8 cellular contexts compared by ENCODE assay signal in the genomic region with DNA sequence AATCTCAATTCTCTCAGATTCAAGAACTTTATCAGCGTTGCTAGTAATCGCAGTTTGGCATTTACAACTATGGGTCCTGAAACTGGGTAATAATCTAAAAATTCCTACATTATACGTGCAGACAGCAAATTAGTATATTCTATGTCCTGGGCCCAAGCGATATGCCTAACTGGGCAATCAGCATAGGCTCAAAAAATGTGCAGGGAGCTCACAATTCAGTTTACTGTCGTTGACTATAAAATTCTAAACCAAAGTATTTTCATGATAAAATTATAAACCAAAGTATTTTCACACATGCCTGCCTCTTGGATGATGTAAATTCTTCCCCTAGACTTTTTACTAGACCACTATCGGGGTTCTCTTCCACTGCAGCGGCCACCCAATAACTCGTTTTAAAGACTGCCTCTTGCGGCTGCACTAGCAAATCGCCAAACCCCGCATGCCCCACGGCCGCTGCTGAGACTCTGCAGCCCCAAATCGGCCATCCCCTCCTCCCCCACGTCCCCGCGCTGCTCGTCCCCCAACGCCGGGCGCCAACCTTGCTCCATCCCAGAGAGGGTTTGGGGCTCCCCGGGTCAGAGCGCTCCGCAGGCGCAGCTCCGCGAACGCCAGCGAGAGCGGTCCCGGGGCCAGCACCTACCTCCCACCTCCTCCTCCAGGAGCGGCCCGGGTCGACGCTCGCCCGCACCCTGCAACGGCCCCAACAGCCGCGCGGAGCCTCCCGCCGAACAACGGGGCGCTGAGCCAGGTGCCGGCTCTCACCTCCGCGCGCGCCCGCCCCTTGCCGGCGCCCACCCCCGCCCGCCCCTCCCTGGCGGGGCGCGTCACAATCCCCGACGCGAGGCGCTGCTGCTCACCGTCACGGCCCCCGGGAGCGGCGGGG. TPM values are rescaled to one million over a fixed set of nuclear protein-coding genes. Genes with fewer than 3 reads are reported as not detected.
DNase-seq lines count a peak whose midpoint lies in the region; ATAC-seq and TF ChIP-seq lines count a peak whose summit lies in the region.

No MANE protein-coding gene starts in this region.

- H3K27ac ChIP-seq in HL-60 (replicated peaks) = peak overlapping the region; percentile 80
- H3K27ac ChIP-seq in liver (ENCODE audit: low read depth in 1 of 2, low read length in 2 of 2) = peak overlapping the region; percentile 59 to 84

- H3K27me3 ChIP-seq in HL-60 (ENCODE audit: insufficient read depth, poor library complexity, severe bottlenecking) = no peaks in the 10 kb centered on the region
- no peaks in the 10 kb centered on the region for H3K27me3 ChIP-seq in liver (ENCODE audit: control insufficient read depth in 4 of 4, insufficient read depth in 4 of 4, low read length in 3 of 4)

- peaks cover 50% of the 10 kb centered on the region for H3K4me1 Mint-ChIP-seq in stimulated activated effector memory CD8-positive, alpha-beta T cell treated with anti-CD3 and anti-CD28 coated beads, Interleukin-12 subunit alpha, Interleukin-12 subunit beta, amount 100 ng/mL, for 72 hours

- peak overlapping the region; percentile 77 for H3K4me3 ChIP-seq in HL-60 (replicated peaks; ENCODE audit: insufficient read depth, low read length)
- H3K4me3 ChIP-seq in liver (ENCODE audit: low read depth in 1 of 3, low read length in 3 of 3) = peak overlapping the region; percentile 63 to 98 (median 84)

- TF ChIP-seq RAD21 in liver (IDR thresholded peaks at IDR 0.05) = peak in 1 of 2 donors; percentile 18

- DNase-seq in CD1c-positive myeloid dendritic cell (ENCODE audit: extremely low spot score) (peak; percentile 42), HL-60 (ENCODE audit: low read depth in 1 of 2, low spot score in 1 of 2) (peak in 1 of 2 experiments; percentile 62), RKO (ENCODE audit: low spot score) (peak; percentile 80), cerebellum (ENCODE audit: low spot score) (peak; percentile 63)
- peak in 1 of 2 donors; percentile 75 for DNase-seq in stimulated activated effector memory CD8-positive, alpha-beta T cell treated with anti-CD3 and anti-CD28 coated beads, Interleukin-12 subunit alpha, Interleukin-12 subunit beta, amount 100 ng/mL, for 72 hours (ENCODE audit: low spot score in 2 of 2)

- H3K9me3 ChIP-seq in liver (ENCODE audit: control insufficient read depth in 4 of 4, low read length in 3 of 4) = no peaks in the 10 kb centered on the region

- WGBS in liver = 2% methylated on average over 67 of the region's 67 CpGs

- H3K36me3 ChIP-seq in liver (ENCODE audit: control insufficient read depth in 4 of 4, insufficient read depth in 3 of 4, low read depth in 1 of 4, low read length in 3 of 4) = no peaks in the 10 kb centered on the region

- H3K4me3 Mint-ChIP-seq in stimulated activated effector memory CD8-positive, alpha-beta T cell treated with anti-CD3 and anti-CD28 coated beads, Interleukin-12 subunit alpha, Interleukin-12 subunit beta, amount 100 ng/mL, for 72 hours = peak overlapping the region; percentile 95

- peaks cover 3 to 28% (median 10%) of the 10 kb centered on the region in 4 donors for H3K4me1 ChIP-seq in liver (ENCODE audit: control insufficient read depth in 4 of 4, insufficient read depth in 4 of 4, low read length in 3 of 4)

- H3K9ac ChIP-seq in liver (ENCODE audit: low read depth in 1 of 2, low read length in 2 of 2) = peak overlapping the region in 1 of 2 donors; percentile 64

- TF ChIP-seq CTCF in HL-60 (IDR thresholded peaks at IDR 0.05; ENCODE audit: insufficient read depth, low read length) (peak; percentile 4), liver (IDR thresholded peaks at IDR 0.05; ENCODE audit: low read depth, low read length, missing input control) (no peak)

- ATAC-seq in GM18867 (IDR thresholded peaks at IDR 0.05; ENCODE audit: unreplicated experiment) (peak; percentile 34), HG02588 (IDR thresholded peaks at IDR 0.05; ENCODE audit: unreplicated experiment) (no peak)
- no peak for ATAC-seq in stimulated activated effector memory CD8-positive, alpha-beta T cell treated with anti-CD3 and anti-CD28 coated beads, Interleukin-12 subunit alpha, Interleukin-12 subunit beta, amount 100 ng/mL, for 72 hours

- H3K36me3 Mint-ChIP-seq in stimulated activated effector memory CD8-positive, alpha-beta T cell treated with anti-CD3 and anti-CD28 coated beads, Interleukin-12 subunit alpha, Interleukin-12 subunit beta, amount 100 ng/mL, for 72 hours = peaks cover 7% of the 10 kb centered on the region

- H3K9me3 Mint-ChIP-seq in stimulated activated effector memory CD8-positive, alpha-beta T cell treated with anti-CD3 and anti-CD28 coated beads, Interleukin-12 subunit alpha, Interleukin-12 subunit beta, amount 100 ng/mL, for 72 hours = no peaks in the 10 kb centered on the region

- peak overlapping the region; percentile 94 for H3K27ac Mint-ChIP-seq in stimulated activated effector memory CD8-positive, alpha-beta T cell treated with anti-CD3 and anti-CD28 coated beads, Interleukin-12 subunit alpha, Interleukin-12 subunit beta, amount 100 ng/mL, for 72 hours

TF ChIP-seq in liver, 16 proteins besides CTCF, POLR2A, EP300 and RAD21:
- TF ChIP-seq FOXA2 (IDR thresholded peaks at IDR 0.05) = no peak
- TF ChIP-seq, protein P1, sequence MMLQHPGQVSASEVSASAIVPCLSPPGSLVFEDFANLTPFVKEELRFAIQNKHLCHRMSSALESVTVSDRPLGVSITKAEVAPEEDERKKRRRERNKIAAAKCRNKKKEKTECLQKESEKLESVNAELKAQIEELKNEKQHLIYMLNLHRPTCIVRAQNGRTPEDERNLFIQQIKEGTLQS (IDR thresholded peaks at IDR 0.05) = no peak
- no peak for TF ChIP-seq RXRA (IDR thresholded peaks at IDR 0.05)
- TF ChIP-seq, protein P2, sequence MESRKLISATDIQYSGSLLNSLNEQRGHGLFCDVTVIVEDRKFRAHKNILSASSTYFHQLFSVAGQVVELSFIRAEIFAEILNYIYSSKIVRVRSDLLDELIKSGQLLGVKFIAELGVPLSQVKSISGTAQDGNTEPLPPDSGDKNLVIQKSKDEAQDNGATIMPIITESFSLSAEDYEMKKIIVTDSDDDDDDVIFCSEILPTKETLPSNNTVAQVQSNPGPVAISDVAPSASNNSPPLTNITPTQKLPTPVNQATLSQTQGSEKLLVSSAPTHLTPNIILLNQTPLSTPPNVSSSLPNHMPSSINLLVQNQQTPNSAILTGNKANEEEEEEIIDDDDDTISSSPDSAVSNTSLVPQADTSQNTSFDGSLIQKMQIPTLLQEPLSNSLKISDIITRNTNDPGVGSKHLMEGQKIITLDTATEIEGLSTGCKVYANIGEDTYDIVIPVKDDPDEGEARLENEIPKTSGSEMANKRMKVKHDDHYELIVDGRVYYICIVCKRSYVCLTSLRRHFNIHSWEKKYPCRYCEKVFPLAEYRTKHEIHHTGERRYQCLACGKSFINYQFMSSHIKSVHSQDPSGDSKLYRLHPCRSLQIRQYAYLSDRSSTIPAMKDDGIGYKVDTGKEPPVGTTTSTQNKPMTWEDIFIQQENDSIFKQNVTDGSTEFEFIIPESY (IDR thresholded peaks at IDR 0.05) = no peak
- TF ChIP-seq, protein P3, sequence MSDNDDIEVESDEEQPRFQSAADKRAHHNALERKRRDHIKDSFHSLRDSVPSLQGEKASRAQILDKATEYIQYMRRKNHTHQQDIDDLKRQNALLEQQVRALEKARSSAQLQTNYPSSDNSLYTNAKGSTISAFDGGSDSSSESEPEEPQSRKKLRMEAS (IDR thresholded peaks at IDR 0.05) = no peak
- TF ChIP-seq HNF4A (conservative IDR thresholded peaks at IDR 0.05) = no peak
- no peak for TF ChIP-seq TAF1 (conservative IDR thresholded peaks at IDR 0.05)
- TF ChIP-seq FOXA1 (IDR thresholded peaks at IDR 0.05) = no peak
- no peak for TF ChIP-seq SP1 (IDR thresholded peaks at IDR 0.05)
- TF ChIP-seq HNF4G (IDR thresholded peaks at IDR 0.05) = no peak
- no peak for TF ChIP-seq YY1 (IDR thresholded peaks at IDR 0.05)
- TF ChIP-seq, protein P4, sequence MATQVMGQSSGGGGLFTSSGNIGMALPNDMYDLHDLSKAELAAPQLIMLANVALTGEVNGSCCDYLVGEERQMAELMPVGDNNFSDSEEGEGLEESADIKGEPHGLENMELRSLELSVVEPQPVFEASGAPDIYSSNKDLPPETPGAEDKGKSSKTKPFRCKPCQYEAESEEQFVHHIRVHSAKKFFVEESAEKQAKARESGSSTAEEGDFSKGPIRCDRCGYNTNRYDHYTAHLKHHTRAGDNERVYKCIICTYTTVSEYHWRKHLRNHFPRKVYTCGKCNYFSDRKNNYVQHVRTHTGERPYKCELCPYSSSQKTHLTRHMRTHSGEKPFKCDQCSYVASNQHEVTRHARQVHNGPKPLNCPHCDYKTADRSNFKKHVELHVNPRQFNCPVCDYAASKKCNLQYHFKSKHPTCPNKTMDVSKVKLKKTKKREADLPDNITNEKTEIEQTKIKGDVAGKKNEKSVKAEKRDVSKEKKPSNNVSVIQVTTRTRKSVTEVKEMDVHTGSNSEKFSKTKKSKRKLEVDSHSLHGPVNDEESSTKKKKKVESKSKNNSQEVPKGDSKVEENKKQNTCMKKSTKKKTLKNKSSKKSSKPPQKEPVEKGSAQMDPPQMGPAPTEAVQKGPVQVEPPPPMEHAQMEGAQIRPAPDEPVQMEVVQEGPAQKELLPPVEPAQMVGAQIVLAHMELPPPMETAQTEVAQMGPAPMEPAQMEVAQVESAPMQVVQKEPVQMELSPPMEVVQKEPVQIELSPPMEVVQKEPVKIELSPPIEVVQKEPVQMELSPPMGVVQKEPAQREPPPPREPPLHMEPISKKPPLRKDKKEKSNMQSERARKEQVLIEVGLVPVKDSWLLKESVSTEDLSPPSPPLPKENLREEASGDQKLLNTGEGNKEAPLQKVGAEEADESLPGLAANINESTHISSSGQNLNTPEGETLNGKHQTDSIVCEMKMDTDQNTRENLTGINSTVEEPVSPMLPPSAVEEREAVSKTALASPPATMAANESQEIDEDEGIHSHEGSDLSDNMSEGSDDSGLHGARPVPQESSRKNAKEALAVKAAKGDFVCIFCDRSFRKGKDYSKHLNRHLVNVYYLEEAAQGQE (IDR thresholded peaks at IDR 0.05) = no peak
- TF ChIP-seq GABPA (IDR thresholded peaks at IDR 0.05 in 1 of 2, conservative IDR thresholded peaks at IDR 0.05 in 1 of 2) = no peak
- no peak for TF ChIP-seq EGR1 (IDR thresholded peaks at IDR 0.05; ENCODE audit: low read depth in 2 of 2)
- TF ChIP-seq NR2F2 (IDR thresholded peaks at IDR 0.05) = no peak
- no peak for TF ChIP-seq JUND (IDR thresholded peaks at IDR 0.05)

RNA-seq across cellular contexts. Expression of gene SSX2IP, which starts 0.5 kb away (rescaled TPM):
- total RNA-seq in cerebellum (17.8 TPM), liver (10 to 100 TPM in 1 of 2 donors, 1 to 10 TPM in 1; 8.5 to 21.8 TPM)
- 1 to 10 TPM; 3.7 to 4.3 TPM for polyA plus RNA-seq in liver
